17 cellular contexts compared by ENCODE assay signal in genomic region chr3:172654470-172654869, GRCh38.
"Had no signal": no experiment of that assay in that cellular context is flagged by ENCODE, and none has a peak within 500 bp of the region (broad histone marks: within the 10 kb centered on the region; RNA-seq: fewer than 3 reads in every experiment).

No MANE protein-coding gene starts in this region.

- H3K4me3 ChIP-seq: hepatocyte, right atrium auricular region, sigmoid colon, skin epidermis, stomach, thoracic aorta, transverse colon had no signal

- H3K79me2 ChIP-seq: hepatocyte had no signal

- H3K4me2 ChIP-seq: hepatocyte had no signal

- H3K27me3 ChIP-seq: foreskin keratinocyte, hepatocyte, right atrium auricular region, sigmoid colon, stomach, transverse colon had no signal

- H3K27ac ChIP-seq: foreskin keratinocyte, hepatocyte, right atrium auricular region, sigmoid colon, stomach, thoracic aorta, transverse colon had no signal

- DNase-seq: effector memory CD4-positive, alpha-beta T cell; foreskin keratinocyte; head of caudate nucleus; kidney glomerular epithelial cell; naive thymus-derived CD4-positive, alpha-beta T cell; posterior cingulate gyrus; sigmoid colon; stimulated activated CD4-positive, alpha-beta T cell treated with anti-CD3 and anti-CD28 coated beads, Interleukin-2, amount 100 ng/mL, for 24 hours; stimulated activated CD4-positive, alpha-beta T cell treated with anti-CD3 and anti-CD28 coated beads, Interleukin-4, amount 100 ng/mL, for 4 hours; stimulated activated naive B cell treated with anti-CD40 and anti-IgM and Interleukin-4, amounts not matched to agents 10 μg/mL and 1 μg/mL and 100 μg/mL, for 72 hours; stomach; substantia nigra; transverse colon had no signal

- H2AFZ ChIP-seq: hepatocyte had no signal

- H3K9me3 ChIP-seq: right atrium auricular region, sigmoid colon, stomach, thoracic aorta, transverse colon had no signal

- H3K36me3 ChIP-seq: right atrium auricular region, sigmoid colon, stomach, thoracic aorta, transverse colon had no signal

- ATAC-seq: foreskin keratinocyte; naive thymus-derived CD4-positive, alpha-beta T cell; stimulated activated naive B cell treated with anti-CD40 and anti-IgM and Interleukin-4, amounts not matched to agents 10 μg/mL and 1 μg/mL and 100 μg/mL, for 72 hours had no signal
